1 cellular context compared by ENCODE assay signal in the genomic region with DNA sequence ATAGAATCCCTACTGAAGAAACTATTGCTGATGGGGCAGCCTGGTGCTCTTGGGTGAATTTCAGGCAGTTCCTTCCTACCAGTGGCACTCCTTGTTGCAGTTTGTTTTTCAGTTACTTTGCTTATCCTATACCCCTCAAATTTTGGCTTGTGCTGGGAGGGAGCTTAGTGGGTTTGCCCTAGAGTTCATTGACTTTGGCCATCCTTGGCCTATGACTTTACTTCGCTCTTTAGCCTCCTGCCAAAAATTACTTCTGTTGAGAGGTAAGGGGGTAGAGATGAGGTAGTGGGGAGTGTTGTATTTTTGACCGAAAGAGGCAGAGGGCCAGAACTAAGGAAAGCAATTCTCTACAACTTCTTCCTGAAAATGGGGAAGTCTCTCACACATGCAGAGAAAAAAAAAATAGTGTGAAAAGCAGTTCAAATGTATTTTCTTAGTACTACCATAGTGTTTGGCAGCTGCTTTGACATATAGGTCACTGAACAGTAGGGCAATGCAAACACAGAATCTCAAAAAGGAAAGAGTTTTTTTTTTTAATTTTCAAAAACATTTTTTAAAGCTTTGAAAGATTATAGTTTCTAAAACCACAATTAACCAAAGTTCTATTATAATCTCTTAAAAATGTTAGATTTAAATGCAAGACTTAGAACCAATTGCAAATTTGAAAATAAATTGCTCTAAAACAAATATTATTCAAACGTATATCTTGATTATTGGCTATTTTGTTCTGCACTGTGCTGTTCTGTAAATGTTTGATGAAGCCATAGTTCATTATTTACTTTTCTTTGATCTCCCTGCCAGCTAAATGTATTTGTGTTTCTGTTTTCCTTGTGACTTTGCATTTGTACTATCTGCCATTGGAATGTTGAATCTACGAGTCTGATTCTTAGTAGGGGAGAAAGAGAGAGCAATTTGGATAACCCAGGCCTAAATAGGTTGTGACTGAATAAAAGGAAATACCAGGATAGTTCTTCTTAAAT.
TF ChIP-seq lines count a peak whose summit lies in the region.

No MANE protein-coding gene starts in this region.

TF ChIP-seq in HepG2, 621 proteins besides CTCF, POLR2A, EP300 and RAD21 (continued from another document and continues in another):
- TF ChIP-seq, protein P1, sequence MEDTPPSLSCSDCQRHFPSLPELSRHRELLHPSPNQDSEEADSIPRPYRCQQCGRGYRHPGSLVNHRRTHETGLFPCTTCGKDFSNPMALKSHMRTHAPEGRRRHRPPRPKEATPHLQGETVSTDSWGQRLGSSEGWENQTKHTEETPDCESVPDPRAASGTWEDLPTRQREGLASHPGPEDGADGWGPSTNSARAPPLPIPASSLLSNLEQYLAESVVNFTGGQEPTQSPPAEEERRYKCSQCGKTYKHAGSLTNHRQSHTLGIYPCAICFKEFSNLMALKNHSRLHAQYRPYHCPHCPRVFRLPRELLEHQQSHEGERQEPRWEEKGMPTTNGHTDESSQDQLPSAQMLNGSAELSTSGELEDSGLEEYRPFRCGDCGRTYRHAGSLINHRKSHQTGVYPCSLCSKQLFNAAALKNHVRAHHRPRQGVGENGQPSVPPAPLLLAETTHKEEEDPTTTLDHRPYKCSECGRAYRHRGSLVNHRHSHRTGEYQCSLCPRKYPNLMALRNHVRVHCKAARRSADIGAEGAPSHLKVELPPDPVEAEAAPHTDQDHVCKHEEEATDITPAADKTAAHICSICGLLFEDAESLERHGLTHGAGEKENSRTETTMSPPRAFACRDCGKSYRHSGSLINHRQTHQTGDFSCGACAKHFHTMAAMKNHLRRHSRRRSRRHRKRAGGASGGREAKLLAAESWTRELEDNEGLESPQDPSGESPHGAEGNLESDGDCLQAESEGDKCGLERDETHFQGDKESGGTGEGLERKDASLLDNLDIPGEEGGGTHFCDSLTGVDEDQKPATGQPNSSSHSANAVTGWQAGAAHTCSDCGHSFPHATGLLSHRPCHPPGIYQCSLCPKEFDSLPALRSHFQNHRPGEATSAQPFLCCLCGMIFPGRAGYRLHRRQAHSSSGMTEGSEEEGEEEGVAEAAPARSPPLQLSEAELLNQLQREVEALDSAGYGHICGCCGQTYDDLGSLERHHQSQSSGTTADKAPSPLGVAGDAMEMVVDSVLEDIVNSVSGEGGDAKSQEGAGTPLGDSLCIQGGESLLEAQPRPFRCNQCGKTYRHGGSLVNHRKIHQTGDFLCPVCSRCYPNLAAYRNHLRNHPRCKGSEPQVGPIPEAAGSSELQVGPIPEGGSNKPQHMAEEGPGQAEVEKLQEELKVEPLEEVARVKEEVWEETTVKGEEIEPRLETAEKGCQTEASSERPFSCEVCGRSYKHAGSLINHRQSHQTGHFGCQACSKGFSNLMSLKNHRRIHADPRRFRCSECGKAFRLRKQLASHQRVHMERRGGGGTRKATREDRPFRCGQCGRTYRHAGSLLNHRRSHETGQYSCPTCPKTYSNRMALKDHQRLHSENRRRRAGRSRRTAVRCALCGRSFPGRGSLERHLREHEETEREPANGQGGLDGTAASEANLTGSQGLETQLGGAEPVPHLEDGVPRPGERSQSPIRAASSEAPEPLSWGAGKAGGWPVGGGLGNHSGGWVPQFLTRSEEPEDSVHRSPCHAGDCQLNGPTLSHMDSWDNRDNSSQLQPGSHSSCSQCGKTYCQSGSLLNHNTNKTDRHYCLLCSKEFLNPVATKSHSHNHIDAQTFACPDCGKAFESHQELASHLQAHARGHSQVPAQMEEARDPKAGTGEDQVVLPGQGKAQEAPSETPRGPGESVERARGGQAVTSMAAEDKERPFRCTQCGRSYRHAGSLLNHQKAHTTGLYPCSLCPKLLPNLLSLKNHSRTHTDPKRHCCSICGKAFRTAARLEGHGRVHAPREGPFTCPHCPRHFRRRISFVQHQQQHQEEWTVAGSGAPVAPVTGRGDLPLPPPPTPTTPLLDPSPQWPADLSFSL (CRISPR knock-in tag; IDR thresholded peaks at IDR 0.05), result no peak
- TF ChIP-seq ZMAT3 (CRISPR knock-in tag; conservative IDR thresholded peaks at IDR 0.05) (no peak), ATF7 (IDR thresholded peaks at IDR 0.05) (no peak), ATF7 (CRISPR knock-in tag; IDR thresholded peaks at IDR 0.05) (no peak), RBM39 (IDR thresholded peaks at IDR 0.05; ENCODE audit: low read depth, low read length, poor library complexity, severe bottlenecking) (no peak), NKX3-1 (CRISPR knock-in tag; IDR thresholded peaks at IDR 0.05) (no peak), CBX1 (IDR thresholded peaks at IDR 0.05; ENCODE audit: low read depth) (no peak), MEIS2 (CRISPR knock-in tag; IDR thresholded peaks at IDR 0.05) (no peak), IRF2 (CRISPR knock-in tag; IDR thresholded peaks at IDR 0.05) (no peak), ZNF567 (CRISPR knock-in tag; IDR thresholded peaks at IDR 0.05; ENCODE audit: borderline replicate concordance) (no peak), NR2F2 (IDR thresholded peaks at IDR 0.05; ENCODE audit: borderline replicate concordance, low read depth) (peak; percentile 77), ZMYM3 (CRISPR knock-in tag; IDR thresholded peaks at IDR 0.05) (no peak), NR3C1 (CRISPR knock-in tag; IDR thresholded peaks at IDR 0.05) (no peak), ZNF839 (CRISPR knock-in tag; IDR thresholded peaks at IDR 0.05; ENCODE audit: borderline replicate concordance) (no peak), MAFK (conservative IDR thresholded peaks at IDR 0.05 in 1 of 2, IDR thresholded peaks at IDR 0.05 in 1 of 2; ENCODE audit: low read length in 2 of 2) (no peak; a peak in 1 of 4 replicates), EHMT2 (IDR thresholded peaks at IDR 0.05; ENCODE audit: borderline replicate concordance, low read depth, low read length) (no peak), ZNF230 (CRISPR knock-in tag; IDR thresholded peaks at IDR 0.05) (no peak), ZNF253 (CRISPR knock-in tag; IDR thresholded peaks at IDR 0.05; ENCODE audit: borderline replicate concordance) (no peak), HMG20A (CRISPR knock-in tag; IDR thresholded peaks at IDR 0.05; ENCODE audit: borderline replicate concordance) (peak; percentile 92; the same call in 1 of the 2 replicates), SNAI1 (CRISPR knock-in tag; IDR thresholded peaks at IDR 0.05; ENCODE audit: borderline replicate concordance) (no peak), ZNF777 (CRISPR knock-in tag; IDR thresholded peaks at IDR 0.05) (no peak), RXRA (CRISPR knock-in tag; IDR thresholded peaks at IDR 0.05) (no peak), ZNF33B (CRISPR knock-in tag; IDR thresholded peaks at IDR 0.05) (no peak), MED1 (CRISPR knock-in tag; IDR thresholded peaks at IDR 0.05) (peak; percentile 19; the same call in 1 of the 2 replicates), ZBTB8A (CRISPR knock-in tag; IDR thresholded peaks at IDR 0.05; ENCODE audit: borderline replicate concordance, low read depth) (no peak), XBP1 (CRISPR knock-in tag; IDR thresholded peaks at IDR 0.05) (no peak), NR2F1 (CRISPR knock-in tag; IDR thresholded peaks at IDR 0.05) (peak in 1 of 2 experiments; percentile 67; a peak in 2 of 4 replicates), ONECUT2 (CRISPR knock-in tag; IDR thresholded peaks at IDR 0.05) (0 out of 2 replicates have a peak, but pooled peaks have one; percentile 19), ZNF619 (CRISPR knock-in tag; IDR thresholded peaks at IDR 0.05) (no peak), NR1H2 (CRISPR knock-in tag; IDR thresholded peaks at IDR 0.05; ENCODE audit: borderline replicate concordance, low read depth) (no peak), ETV5 (CRISPR knock-in tag; IDR thresholded peaks at IDR 0.05; ENCODE audit: borderline replicate concordance) (no peak), ZNF484 (CRISPR knock-in tag; IDR thresholded peaks at IDR 0.05; ENCODE audit: borderline replicate concordance, low read depth) (no peak)
- TF ChIP-seq, protein P2, sequence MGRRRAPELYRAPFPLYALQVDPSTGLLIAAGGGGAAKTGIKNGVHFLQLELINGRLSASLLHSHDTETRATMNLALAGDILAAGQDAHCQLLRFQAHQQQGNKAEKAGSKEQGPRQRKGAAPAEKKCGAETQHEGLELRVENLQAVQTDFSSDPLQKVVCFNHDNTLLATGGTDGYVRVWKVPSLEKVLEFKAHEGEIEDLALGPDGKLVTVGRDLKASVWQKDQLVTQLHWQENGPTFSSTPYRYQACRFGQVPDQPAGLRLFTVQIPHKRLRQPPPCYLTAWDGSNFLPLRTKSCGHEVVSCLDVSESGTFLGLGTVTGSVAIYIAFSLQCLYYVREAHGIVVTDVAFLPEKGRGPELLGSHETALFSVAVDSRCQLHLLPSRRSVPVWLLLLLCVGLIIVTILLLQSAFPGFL (CRISPR knock-in tag; IDR thresholded peaks at IDR 0.05), result no peak
- TF ChIP-seq, protein P3, sequence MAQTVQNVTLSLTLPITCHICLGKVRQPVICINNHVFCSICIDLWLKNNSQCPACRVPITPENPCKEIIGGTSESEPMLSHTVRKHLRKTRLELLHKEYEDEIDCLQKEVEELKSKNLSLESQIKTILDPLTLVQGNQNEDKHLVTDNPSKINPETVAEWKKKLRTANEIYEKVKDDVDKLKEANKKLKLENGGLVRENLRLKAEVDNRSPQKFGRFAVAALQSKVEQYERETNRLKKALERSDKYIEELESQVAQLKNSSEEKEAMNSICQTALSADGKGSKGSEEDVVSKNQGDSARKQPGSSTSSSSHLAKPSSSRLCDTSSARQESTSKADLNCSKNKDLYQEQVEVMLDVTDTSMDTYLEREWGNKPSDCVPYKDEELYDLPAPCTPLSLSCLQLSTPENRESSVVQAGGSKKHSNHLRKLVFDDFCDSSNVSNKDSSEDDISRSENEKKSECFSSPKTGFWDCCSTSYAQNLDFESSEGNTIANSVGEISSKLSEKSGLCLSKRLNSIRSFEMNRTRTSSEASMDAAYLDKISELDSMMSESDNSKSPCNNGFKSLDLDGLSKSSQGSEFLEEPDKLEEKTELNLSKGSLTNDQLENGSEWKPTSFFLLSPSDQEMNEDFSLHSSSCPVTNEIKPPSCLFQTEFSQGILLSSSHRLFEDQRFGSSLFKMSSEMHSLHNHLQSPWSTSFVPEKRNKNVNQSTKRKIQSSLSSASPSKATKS (CRISPR knock-in tag; IDR thresholded peaks at IDR 0.05), result no peak
- TF ChIP-seq, protein P4, sequence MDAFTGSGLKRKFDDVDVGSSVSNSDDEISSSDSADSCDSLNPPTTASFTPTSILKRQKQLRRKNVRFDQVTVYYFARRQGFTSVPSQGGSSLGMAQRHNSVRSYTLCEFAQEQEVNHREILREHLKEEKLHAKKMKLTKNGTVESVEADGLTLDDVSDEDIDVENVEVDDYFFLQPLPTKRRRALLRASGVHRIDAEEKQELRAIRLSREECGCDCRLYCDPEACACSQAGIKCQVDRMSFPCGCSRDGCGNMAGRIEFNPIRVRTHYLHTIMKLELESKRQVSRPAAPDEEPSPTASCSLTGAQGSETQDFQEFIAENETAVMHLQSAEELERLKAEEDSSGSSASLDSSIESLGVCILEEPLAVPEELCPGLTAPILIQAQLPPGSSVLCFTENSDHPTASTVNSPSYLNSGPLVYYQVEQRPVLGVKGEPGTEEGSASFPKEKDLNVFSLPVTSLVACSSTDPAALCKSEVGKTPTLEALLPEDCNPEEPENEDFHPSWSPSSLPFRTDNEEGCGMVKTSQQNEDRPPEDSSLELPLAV (CRISPR knock-in tag; conservative IDR thresholded peaks at IDR 0.05; ENCODE audit: low read depth), result no peak
- TF ChIP-seq, protein P5, sequence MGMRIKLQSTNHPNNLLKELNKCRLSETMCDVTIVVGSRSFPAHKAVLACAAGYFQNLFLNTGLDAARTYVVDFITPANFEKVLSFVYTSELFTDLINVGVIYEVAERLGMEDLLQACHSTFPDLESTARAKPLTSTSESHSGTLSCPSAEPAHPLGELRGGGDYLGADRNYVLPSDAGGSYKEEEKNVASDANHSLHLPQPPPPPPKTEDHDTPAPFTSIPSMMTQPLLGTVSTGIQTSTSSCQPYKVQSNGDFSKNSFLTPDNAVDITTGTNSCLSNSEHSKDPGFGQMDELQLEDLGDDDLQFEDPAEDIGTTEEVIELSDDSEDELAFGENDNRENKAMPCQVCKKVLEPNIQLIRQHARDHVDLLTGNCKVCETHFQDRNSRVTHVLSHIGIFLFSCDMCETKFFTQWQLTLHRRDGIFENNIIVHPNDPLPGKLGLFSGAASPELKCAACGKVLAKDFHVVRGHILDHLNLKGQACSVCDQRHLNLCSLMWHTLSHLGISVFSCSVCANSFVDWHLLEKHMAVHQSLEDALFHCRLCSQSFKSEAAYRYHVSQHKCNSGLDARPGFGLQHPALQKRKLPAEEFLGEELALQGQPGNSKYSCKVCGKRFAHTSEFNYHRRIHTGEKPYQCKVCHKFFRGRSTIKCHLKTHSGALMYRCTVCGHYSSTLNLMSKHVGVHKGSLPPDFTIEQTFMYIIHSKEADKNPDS (CRISPR knock-in tag; IDR thresholded peaks at IDR 0.05), result no peak
- TF ChIP-seq, protein P6, sequence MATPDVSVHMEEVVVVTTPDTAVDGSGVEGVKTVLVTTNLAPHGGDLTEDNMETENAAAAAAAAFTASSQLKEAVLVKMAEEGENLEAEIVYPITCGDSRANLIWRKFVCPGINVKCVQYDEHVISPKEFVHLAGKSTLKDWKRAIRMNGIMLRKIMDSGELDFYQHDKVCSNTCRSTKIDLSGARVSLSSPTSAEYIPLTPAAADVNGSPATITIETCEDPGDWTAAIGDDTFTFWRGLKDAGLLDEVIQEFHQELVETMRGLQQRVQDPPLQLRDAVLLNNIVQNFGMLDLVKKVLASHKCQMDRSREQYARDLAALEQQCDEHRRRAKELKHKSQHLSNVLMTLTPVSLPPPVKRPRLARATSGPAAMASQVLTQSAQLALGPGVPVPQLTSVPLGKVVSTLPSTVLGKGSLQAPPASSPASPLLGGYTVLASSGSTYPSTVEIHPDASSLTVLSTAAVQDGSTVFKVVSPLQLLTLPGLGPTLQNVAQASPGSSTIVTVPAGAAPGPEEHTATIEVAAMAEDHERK (CRISPR knock-in tag; IDR thresholded peaks at IDR 0.05; ENCODE audit: low read depth), result no peak
- TF ChIP-seq, protein P7, sequence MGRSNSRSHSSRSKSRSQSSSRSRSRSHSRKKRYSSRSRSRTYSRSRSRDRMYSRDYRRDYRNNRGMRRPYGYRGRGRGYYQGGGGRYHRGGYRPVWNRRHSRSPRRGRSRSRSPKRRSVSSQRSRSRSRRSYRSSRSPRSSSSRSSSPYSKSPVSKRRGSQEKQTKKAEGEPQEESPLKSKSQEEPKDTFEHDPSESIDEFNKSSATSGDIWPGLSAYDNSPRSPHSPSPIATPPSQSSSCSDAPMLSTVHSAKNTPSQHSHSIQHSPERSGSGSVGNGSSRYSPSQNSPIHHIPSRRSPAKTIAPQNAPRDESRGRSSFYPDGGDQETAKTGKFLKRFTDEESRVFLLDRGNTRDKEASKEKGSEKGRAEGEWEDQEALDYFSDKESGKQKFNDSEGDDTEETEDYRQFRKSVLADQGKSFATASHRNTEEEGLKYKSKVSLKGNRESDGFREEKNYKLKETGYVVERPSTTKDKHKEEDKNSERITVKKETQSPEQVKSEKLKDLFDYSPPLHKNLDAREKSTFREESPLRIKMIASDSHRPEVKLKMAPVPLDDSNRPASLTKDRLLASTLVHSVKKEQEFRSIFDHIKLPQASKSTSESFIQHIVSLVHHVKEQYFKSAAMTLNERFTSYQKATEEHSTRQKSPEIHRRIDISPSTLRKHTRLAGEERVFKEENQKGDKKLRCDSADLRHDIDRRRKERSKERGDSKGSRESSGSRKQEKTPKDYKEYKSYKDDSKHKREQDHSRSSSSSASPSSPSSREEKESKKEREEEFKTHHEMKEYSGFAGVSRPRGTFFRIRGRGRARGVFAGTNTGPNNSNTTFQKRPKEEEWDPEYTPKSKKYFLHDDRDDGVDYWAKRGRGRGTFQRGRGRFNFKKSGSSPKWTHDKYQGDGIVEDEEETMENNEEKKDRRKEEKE (IDR thresholded peaks at IDR 0.05), result no peak
